In genomic region chr3:195106418-195106906, GRCh38 we compare ENCODE assay signal across 1 cellular context.
TF ChIP-seq lines count a peak whose summit lies in the region.

No MANE protein-coding gene starts in this region.

TF ChIP-seq in HepG2, 621 proteins besides CTCF, POLR2A, EP300 and RAD21 (continued from another document and continues in another):
- no peak for TF ChIP-seq PRDM15 (CRISPR knock-in tag; IDR thresholded peaks at IDR 0.05)
- TF ChIP-seq, protein P1, sequence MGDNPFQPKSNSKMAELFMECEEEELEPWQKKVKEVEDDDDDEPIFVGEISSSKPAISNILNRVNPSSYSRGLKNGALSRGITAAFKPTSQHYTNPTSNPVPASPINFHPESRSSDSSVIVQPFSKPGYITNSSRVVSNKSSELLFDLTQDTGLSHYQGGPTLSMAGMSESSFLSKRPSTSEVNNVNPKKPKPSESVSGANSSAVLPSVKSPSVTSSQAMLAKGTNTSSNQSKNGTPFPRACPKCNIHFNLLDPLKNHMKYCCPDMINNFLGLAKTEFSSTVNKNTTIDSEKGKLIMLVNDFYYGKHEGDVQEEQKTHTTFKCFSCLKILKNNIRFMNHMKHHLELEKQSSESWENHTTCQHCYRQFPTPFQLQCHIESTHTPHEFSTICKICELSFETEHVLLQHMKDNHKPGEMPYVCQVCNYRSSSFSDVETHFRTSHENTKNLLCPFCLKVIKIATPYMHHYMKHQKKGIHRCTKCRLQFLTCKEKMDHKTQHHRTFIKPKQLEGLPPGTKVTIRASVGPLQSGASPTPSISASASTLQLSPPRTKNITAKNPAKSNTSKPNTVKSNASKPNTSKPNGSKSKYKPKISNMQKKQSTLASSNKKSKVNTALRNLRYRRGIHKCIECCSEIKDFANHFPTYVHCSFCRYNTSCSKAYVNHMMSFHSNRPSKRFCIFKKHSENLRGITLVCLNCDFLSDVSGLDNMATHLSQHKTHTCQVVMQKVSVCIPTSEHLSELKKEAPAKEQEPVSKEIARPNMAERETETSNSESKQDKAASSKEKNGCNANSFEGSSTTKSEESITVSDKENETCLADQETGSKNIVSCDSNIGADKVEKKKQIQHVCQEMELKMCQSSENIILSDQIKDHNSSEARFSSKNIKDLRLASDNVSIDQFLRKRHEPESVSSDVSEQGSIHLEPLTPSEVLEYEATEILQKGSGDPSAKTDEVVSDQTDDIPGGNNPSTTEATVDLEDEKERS (CRISPR knock-in tag; IDR thresholded peaks at IDR 0.05) = no peak
- TF ChIP-seq MIXL1 (CRISPR knock-in tag; IDR thresholded peaks at IDR 0.05) = no peak
- TF ChIP-seq, protein P2, sequence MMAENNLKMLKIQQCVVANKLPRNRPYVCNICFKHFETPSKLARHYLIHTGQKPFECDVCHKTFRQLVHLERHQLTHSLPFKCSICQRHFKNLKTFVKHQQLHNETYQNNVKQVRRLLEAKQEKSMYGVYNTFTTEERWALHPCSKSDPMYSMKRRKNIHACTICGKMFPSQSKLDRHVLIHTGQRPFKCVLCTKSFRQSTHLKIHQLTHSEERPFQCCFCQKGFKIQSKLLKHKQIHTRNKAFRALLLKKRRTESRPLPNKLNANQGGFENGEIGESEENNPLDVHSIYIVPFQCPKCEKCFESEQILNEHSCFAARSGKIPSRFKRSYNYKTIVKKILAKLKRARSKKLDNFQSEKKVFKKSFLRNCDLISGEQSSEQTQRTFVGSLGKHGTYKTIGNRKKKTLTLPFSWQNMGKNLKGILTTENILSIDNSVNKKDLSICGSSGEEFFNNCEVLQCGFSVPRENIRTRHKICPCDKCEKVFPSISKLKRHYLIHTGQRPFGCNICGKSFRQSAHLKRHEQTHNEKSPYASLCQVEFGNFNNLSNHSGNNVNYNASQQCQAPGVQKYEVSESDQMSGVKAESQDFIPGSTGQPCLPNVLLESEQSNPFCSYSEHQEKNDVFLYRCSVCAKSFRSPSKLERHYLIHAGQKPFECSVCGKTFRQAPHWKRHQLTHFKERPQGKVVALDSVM (CRISPR knock-in tag; IDR thresholded peaks at IDR 0.05) = no peak
- TF ChIP-seq JUN (CRISPR knock-in tag; IDR thresholded peaks at IDR 0.05) = no peak
- TF ChIP-seq, protein P3, sequence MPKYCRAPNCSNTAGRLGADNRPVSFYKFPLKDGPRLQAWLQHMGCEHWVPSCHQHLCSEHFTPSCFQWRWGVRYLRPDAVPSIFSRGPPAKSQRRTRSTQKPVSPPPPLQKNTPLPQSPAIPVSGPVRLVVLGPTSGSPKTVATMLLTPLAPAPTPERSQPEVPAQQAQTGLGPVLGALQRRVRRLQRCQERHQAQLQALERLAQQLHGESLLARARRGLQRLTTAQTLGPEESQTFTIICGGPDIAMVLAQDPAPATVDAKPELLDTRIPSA (CRISPR knock-in tag; IDR thresholded peaks at IDR 0.05; ENCODE audit: borderline replicate concordance) = no peak
- TF ChIP-seq, protein P4, sequence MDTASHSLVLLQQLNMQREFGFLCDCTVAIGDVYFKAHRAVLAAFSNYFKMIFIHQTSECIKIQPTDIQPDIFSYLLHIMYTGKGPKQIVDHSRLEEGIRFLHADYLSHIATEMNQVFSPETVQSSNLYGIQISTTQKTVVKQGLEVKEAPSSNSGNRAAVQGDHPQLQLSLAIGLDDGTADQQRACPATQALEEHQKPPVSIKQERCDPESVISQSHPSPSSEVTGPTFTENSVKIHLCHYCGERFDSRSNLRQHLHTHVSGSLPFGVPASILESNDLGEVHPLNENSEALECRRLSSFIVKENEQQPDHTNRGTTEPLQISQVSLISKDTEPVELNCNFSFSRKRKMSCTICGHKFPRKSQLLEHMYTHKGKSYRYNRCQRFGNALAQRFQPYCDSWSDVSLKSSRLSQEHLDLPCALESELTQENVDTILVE (CRISPR knock-in tag; IDR thresholded peaks at IDR 0.05) = no peak
- TF ChIP-seq ZNF768 (CRISPR knock-in tag; IDR thresholded peaks at IDR 0.05) = peak; percentile 55; the same call in 1 of the 2 replicates
- TF ChIP-seq HNF4A (CRISPR knock-in tag; IDR thresholded peaks at IDR 0.05) = no peak
- no peak for TF ChIP-seq ZNF607 (CRISPR knock-in tag; IDR thresholded peaks at IDR 0.05; ENCODE audit: borderline replicate concordance)
- TF ChIP-seq ZNF816 (CRISPR knock-in tag; IDR thresholded peaks at IDR 0.05; ENCODE audit: borderline replicate concordance) = 0 out of 2 replicates have a peak, but pooled peaks have one; percentile 23
- no peak for TF ChIP-seq HES4 (CRISPR knock-in tag; IDR thresholded peaks at IDR 0.05; ENCODE audit: borderline replicate concordance)
- TF ChIP-seq JDP2 (CRISPR knock-in tag; IDR thresholded peaks at IDR 0.05; ENCODE audit: borderline replicate concordance) = no peak
- TF ChIP-seq ZNF160 (CRISPR knock-in tag; IDR thresholded peaks at IDR 0.05) = no peak
- TF ChIP-seq KDM5A (IDR thresholded peaks at IDR 0.05; ENCODE audit: borderline replicate concordance, low read length) = no peak
- no peak for TF ChIP-seq SIX4 (CRISPR knock-in tag; IDR thresholded peaks at IDR 0.05)
- peak; percentile 68; the same call in 1 of the 2 replicates for TF ChIP-seq ZNF556 (CRISPR knock-in tag; IDR thresholded peaks at IDR 0.05; ENCODE audit: borderline replicate concordance)
- TF ChIP-seq, protein P5, sequence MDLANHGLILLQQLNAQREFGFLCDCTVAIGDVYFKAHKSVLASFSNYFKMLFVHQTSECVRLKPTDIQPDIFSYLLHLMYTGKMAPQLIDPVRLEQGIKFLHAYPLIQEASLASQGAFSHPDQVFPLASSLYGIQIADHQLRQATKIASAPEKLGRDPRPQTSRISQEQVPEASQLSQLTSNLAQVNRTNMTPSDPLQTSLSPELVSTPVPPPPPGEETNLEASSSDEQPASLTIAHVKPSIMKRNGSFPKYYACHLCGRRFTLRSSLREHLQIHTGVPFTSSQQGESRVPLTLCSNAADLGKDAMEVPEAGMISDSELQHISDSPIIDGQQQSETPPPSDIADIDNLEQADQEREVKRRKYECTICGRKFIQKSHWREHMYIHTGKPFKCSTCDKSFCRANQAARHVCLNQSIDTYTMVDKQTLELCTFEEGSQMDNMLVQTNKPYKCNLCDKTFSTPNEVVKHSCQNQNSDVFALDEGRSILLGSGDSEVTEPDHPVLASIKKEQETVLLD (CRISPR knock-in tag; IDR thresholded peaks at IDR 0.05; ENCODE audit: low read depth) = no peak
- TF ChIP-seq, protein P6, sequence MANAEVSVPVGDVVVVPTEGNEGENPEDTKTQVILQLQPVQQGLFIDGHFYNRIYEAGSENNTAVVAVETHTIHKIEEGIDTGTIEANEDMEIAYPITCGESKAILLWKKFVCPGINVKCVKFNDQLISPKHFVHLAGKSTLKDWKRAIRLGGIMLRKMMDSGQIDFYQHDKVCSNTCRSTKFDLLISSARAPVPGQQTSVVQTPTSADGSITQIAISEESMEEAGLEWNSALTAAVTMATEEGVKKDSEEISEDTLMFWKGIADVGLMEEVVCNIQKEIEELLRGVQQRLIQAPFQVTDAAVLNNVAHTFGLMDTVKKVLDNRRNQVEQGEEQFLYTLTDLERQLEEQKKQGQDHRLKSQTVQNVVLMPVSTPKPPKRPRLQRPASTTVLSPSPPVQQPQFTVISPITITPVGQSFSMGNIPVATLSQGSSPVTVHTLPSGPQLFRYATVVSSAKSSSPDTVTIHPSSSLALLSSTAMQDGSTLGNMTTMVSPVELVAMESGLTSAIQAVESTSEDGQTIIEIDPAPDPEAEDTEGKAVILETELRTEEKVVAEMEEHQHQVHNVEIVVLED (CRISPR knock-in tag; IDR thresholded peaks at IDR 0.05; ENCODE audit: borderline replicate concordance) = no peak
- TF ChIP-seq, protein P7, sequence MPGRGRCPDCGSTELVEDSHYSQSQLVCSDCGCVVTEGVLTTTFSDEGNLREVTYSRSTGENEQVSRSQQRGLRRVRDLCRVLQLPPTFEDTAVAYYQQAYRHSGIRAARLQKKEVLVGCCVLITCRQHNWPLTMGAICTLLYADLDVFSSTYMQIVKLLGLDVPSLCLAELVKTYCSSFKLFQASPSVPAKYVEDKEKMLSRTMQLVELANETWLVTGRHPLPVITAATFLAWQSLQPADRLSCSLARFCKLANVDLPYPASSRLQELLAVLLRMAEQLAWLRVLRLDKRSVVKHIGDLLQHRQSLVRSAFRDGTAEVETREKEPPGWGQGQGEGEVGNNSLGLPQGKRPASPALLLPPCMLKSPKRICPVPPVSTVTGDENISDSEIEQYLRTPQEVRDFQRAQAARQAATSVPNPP (CRISPR knock-in tag; IDR thresholded peaks at IDR 0.05) = no peak
- peak; percentile 81; the same call in 1 of the 2 replicates for TF ChIP-seq KDM2A (CRISPR knock-in tag; IDR thresholded peaks at IDR 0.05; ENCODE audit: borderline replicate concordance, low read depth)
- no peak for TF ChIP-seq ZNF296 (CRISPR knock-in tag; conservative IDR thresholded peaks at IDR 0.05)
- no peak for TF ChIP-seq ZMYM2 (CRISPR knock-in tag; IDR thresholded peaks at IDR 0.05)
- no peak for TF ChIP-seq HDAC6 (IDR thresholded peaks at IDR 0.05; ENCODE audit: low read depth, low read length)
- TF ChIP-seq ATM (IDR thresholded peaks at IDR 0.05; ENCODE audit: borderline replicate concordance) = no peak
- no peak for TF ChIP-seq EZH2 (conservative IDR thresholded peaks at IDR 0.05; ENCODE audit: low read depth, low read length)
- peak; percentile 65; the same call in 1 of the 2 replicates for TF ChIP-seq AHR (CRISPR knock-in tag; IDR thresholded peaks at IDR 0.05)
- no peak for TF ChIP-seq SP1 (IDR thresholded peaks at IDR 0.05)
- TF ChIP-seq SP1 (CRISPR knock-in tag; IDR thresholded peaks at IDR 0.05) = peak; percentile 38
- TF ChIP-seq PRDM10 (CRISPR knock-in tag; IDR thresholded peaks at IDR 0.05; ENCODE audit: low read depth) = no peak
- no peak for TF ChIP-seq KLF11 (CRISPR knock-in tag; IDR thresholded peaks at IDR 0.05)
- no peak for TF ChIP-seq TOPORS (CRISPR knock-in tag; IDR thresholded peaks at IDR 0.05)
- TF ChIP-seq KAT8 (CRISPR knock-in tag; IDR thresholded peaks at IDR 0.05) = no peak
- no peak for TF ChIP-seq CENPX (CRISPR knock-in tag; IDR thresholded peaks at IDR 0.05)
- no peak for TF ChIP-seq THYN1 (CRISPR knock-in tag; IDR thresholded peaks at IDR 0.05; ENCODE audit: borderline replicate concordance, low read depth)
- TF ChIP-seq ATF1 (CRISPR knock-in tag; IDR thresholded peaks at IDR 0.05) = no peak
- TF ChIP-seq RNF219 (CRISPR knock-in tag; IDR thresholded peaks at IDR 0.05) = no peak
